Comparison of ENCODE assay signal across 10 cellular contexts in the genomic region with DNA sequence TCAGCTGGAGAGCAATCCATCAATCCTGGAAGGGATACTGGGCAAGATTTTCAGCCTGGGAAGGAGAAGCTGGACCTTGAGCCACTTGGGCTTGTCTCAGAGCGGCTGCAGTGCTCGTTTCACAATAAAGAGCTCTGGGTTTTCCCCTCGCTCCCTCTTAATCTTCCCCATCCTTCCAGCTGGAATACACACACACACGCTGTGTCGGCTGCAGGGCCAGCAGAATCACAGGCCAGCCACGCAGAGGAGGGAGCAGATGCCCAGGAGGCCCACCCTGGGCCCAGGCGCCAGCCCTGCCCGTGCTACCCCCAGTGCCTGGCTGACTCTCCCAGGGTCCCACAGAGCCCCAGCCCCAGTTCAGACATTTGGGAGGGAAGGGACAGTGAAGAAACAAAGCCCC.
DNase-seq lines count a peak whose midpoint lies in the region; ATAC-seq, FAIRE-seq and TF ChIP-seq lines count a peak whose summit lies in the region.
"Had no signal": no experiment of that assay in that cellular context is flagged by ENCODE, and none has a peak within 500 bp of the region (broad histone marks: within the 10 kb centered on the region; RNA-seq: fewer than 3 reads in every experiment).

No MANE protein-coding gene starts in this region.

- no peak overlapping the region for H3K9ac ChIP-seq in subcutaneous abdominal adipose tissue (ENCODE audit: low read length in 5 of 5)

- no peak for ATAC-seq in HG03457 (IDR thresholded peaks at IDR 0.05; ENCODE audit: unreplicated experiment)

- H3K9me3 ChIP-seq in MG63 (no peaks in the 10 kb centered on the region), esophagus squamous epithelium (no peaks in the 10 kb centered on the region), subcutaneous abdominal adipose tissue (ENCODE audit: control insufficient read depth in 5 of 5, low read length in 5 of 5) (no peaks in the 10 kb centered on the region)

- TF ChIP-seq POLR2A in esophagus squamous epithelium (IDR thresholded peaks at IDR 0.05), result no peak

- TF ChIP-seq CTCF in esophagus squamous epithelium (IDR thresholded peaks at IDR 0.05), result no peak

- H3K27ac ChIP-seq in esophagus squamous epithelium, result peak overlapping the region in 3 of 4 donors; percentile 72 to 77 (median 75)
- H3K27ac ChIP-seq in subcutaneous abdominal adipose tissue (ENCODE audit: low read depth, low read length), result peak overlapping the region; percentile 75

- no peak for FAIRE-seq in GM19239 (lab: Jason Lieb, UNC)
- FAIRE-seq: TTC549 had no signal

- no peak overlapping the region for H3K4me3 ChIP-seq in MG63
- peak overlapping the region in 1 of 4 donors; percentile 13 for H3K4me3 ChIP-seq in esophagus squamous epithelium
- H3K4me3 ChIP-seq in subcutaneous abdominal adipose tissue (ENCODE audit: low read depth in 1 of 5, low read length in 5 of 5), result peak overlapping the region in 1 of 5 donors; percentile 7

- WGBS in esophagus squamous epithelium, 2 donors, result 24 to 49% methylated on average over 6 to 8 of the region's 8 CpGs

- intact Hi-C loops in esophagus squamous epithelium (cut with DNase I), result no loop called here

- DNase-seq in MG63 (peak; percentile 32), esophagus squamous epithelium (lab: John Stamatoyannopoulos, UW) (no peak), medulla oblongata (ENCODE audit: extremely low spot score) (peak; percentile 63), NCI-H2171 (lab: John Stamatoyannopoulos, UW) (no peak), GM19239 (ENCODE audit: insufficient read length, low spot score) (no peak), NCI-H2081 treated with DMSO at 0.1 percent for 48 hours (lab: John Stamatoyannopoulos, UW) (no peak)
- DNase-seq: stimulated activated CD4-positive, alpha-beta T cell treated with anti-CD3 and anti-CD28 coated beads, Interleukin-15, amount 100 ng/mL, for 24 hours had no signal

- H3K36me3 ChIP-seq in MG63 (peaks cover 7% of the 10 kb centered on the region), esophagus squamous epithelium (no peaks in the 10 kb centered on the region), subcutaneous abdominal adipose tissue (ENCODE audit: control insufficient read depth in 5 of 5, insufficient read depth in 5 of 5, low read length in 5 of 5) (peaks cover 0 to 38% (median 12%) of the 10 kb centered on the region in 5 donors)

- H3K4me1 ChIP-seq in esophagus squamous epithelium (peaks cover 13 to 43% (median 40%) of the 10 kb centered on the region in 3 donors), subcutaneous abdominal adipose tissue (ENCODE audit: control insufficient read depth in 5 of 5, insufficient read depth in 5 of 5, low read length in 5 of 5) (peaks cover 6 to 40% (median 36%) of the 10 kb centered on the region in 5 donors)

- no peaks in the 10 kb centered on the region for H3K27me3 ChIP-seq in MG63
- H3K27me3 ChIP-seq in esophagus squamous epithelium, result no peaks in the 10 kb centered on the region
- H3K27me3 ChIP-seq in subcutaneous abdominal adipose tissue (ENCODE audit: control insufficient read depth in 5 of 5, insufficient read depth in 4 of 5, low read length in 5 of 5), result no peaks in the 10 kb centered on the region

Comparison
In these comparisons a context has a peak if more than half of its experiments do, and no peak if none do; other contexts are left out.
1. DNase-seq: peak in MG63 (single experiment) and medulla oblongata (single experiment); none in esophagus squamous epithelium (single experiment), NCI-H2171 (single experiment), GM19239 (single experiment) and NCI-H2081 treated with DMSO at 0.1 percent for 48 hours (single experiment).